Comparison of ENCODE assay signal across 1 cellular context in the genomic region with DNA sequence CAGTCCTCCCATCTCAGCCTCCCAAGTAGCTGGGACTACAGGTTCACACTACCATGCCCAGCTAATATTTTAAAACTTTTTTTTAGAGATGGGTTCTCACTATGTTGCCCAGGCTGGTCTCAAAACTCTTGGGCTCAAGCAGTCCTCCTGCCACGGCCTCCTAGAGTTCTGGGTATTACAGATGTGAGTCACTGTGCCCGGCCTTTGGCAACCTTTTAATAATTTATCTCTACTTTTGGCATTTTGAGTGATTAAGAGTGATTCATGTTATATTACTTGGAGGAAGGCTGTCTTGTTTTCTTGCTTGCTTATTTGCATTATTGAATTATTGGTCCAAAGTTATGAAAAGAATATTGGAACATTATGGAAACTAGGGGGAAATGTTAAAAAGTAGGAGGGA.
TF ChIP-seq lines count a peak whose summit lies in the region.

No MANE protein-coding gene starts in this region.

TF ChIP-seq in GM12878, 131 proteins besides CTCF, POLR2A, EP300 and RAD21 (continued from another document):
- TF ChIP-seq, protein P1, sequence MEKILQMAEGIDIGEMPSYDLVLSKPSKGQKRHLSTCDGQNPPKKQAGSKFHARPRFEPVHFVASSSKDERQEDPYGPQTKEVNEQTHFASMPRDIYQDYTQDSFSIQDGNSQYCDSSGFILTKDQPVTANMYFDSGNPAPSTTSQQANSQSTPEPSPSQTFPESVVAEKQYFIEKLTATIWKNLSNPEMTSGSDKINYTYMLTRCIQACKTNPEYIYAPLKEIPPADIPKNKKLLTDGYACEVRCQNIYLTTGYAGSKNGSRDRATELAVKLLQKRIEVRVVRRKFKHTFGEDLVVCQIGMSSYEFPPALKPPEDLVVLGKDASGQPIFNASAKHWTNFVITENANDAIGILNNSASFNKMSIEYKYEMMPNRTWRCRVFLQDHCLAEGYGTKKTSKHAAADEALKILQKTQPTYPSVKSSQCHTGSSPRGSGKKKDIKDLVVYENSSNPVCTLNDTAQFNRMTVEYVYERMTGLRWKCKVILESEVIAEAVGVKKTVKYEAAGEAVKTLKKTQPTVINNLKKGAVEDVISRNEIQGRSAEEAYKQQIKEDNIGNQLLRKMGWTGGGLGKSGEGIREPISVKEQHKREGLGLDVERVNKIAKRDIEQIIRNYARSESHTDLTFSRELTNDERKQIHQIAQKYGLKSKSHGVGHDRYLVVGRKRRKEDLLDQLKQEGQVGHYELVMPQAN (conservative IDR thresholded peaks at IDR 0.05) = no peak
- TF ChIP-seq ASH2L (IDR thresholded peaks at IDR 0.05; ENCODE audit: borderline replicate concordance, low read depth) (no peak), SREBF2 (IDR thresholded peaks at IDR 0.05; ENCODE audit: low read length) (no peak)
